8 cellular contexts compared by ENCODE assay signal in genomic region chr15:45167631-45168205, GRCh38. TPM values are rescaled to one million over a fixed set of nuclear protein-coding genes. Genes with fewer than 3 reads are reported as not detected.
A peak's percentile ranks its signal among the peaks of the same experiment; 100 is the strongest.
DNase-seq lines count a peak whose midpoint lies in the region; ATAC-seq, FAIRE-seq and TF ChIP-seq lines count a peak whose summit lies in the region.

No MANE protein-coding gene starts in this region.

- FAIRE-seq in D721Med (lab: Jason Lieb, UNC) = no peak

- intact Hi-C loops in activated naive CD4-positive, alpha-beta T cell treated with anti-CD3 and anti-CD28 coated beads for 36 hours (cut with micrococcal nuclease) = loop anchor here (1.0 to 2.0 kb wide), 4 partner anchors 21 to 235 kb away; a partner anchor contains a TSS

- no peak overlapping the region for H3K27ac ChIP-seq in brain microvascular endothelial cell

- H3K36me3 Mint-ChIP-seq in activated naive CD4-positive, alpha-beta T cell treated with anti-CD3 and anti-CD28 coated beads for 36 hours (ENCODE audit: low read depth) = no peaks in the 10 kb centered on the region
- no peaks in the 10 kb centered on the region for H3K36me3 Mint-ChIP-seq in mesothelial cell of epicardium
- peaks cover 3% of the 10 kb centered on the region for H3K36me3 Mint-ChIP-seq in type B pancreatic cell

- no peaks in the 10 kb centered on the region for H3K36me3 ChIP-seq in brain microvascular endothelial cell (replicated peaks)

- peak overlapping the region; percentile 66 for H3K27ac Mint-ChIP-seq in activated naive CD4-positive, alpha-beta T cell treated with anti-CD3 and anti-CD28 coated beads for 36 hours
- H3K27ac Mint-ChIP-seq in mesothelial cell of epicardium (peak overlapping the region; percentile 91), type B pancreatic cell (peak overlapping the region; percentile 69)

- in situ Hi-C loops in brain microvascular endothelial cell (cut with HindIII; ENCODE audit: low pct_ligation_motif_present, low sequenced_read_pairs) = no loop called here

- H3K27me3 Mint-ChIP-seq in activated naive CD4-positive, alpha-beta T cell treated with anti-CD3 and anti-CD28 coated beads for 36 hours (ENCODE audit: low read depth) = no peaks in the 10 kb centered on the region
- no peaks in the 10 kb centered on the region for H3K27me3 Mint-ChIP-seq in mesothelial cell of epicardium (ENCODE audit: low read depth)
- no peaks in the 10 kb centered on the region for H3K27me3 Mint-ChIP-seq in type B pancreatic cell

- peak overlapping the region; percentile 60 for H3K4me3 ChIP-seq in brain microvascular endothelial cell (ENCODE audit: low read depth, low read length)

- CTCF ChIA-PET in activated naive CD4-positive, alpha-beta T cell treated with anti-CD3 and anti-CD28 coated beads for 36 hours (lab: Charles Lee) = interaction anchor here (0.5 to 5.1 kb wide), 15 partner anchors 9 to 263 kb away, joined by 3 to 32 read pairs (median 4); partner anchors contain the start of gene SHF

- TF ChIP-seq CTCF in brain microvascular endothelial cell (IDR thresholded peaks at IDR 0.05; ENCODE audit: low read depth, low read length, missing control alignments) (no peak), mesothelial cell of epicardium (IDR thresholded peaks at IDR 0.05; ENCODE audit: unreplicated experiment) (no peak), type B pancreatic cell (conservative IDR thresholded peaks at IDR 0.05) (peak; percentile 4), D721Med (IDR thresholded peaks at IDR 0.05; ENCODE audit: insufficient read depth, missing control alignments) (no peak)

- peaks cover 10% of the 10 kb centered on the region for H3K4me1 Mint-ChIP-seq in activated naive CD4-positive, alpha-beta T cell treated with anti-CD3 and anti-CD28 coated beads for 36 hours (ENCODE audit: low read depth)
- H3K4me1 Mint-ChIP-seq in mesothelial cell of epicardium = peaks cover 34% of the 10 kb centered on the region
- peaks cover 10% of the 10 kb centered on the region for H3K4me1 Mint-ChIP-seq in type B pancreatic cell (ENCODE audit: unreplicated experiment)

- DNase-seq in activated naive CD4-positive, alpha-beta T cell treated with anti-CD3 and anti-CD28 coated beads for 36 hours = no peak
- DNase-seq in activated naive CD4-positive, alpha-beta T cell treated with Interleukin-2 at 50 U/mL for 16 hours = no peak
- DNase-seq in brain microvascular endothelial cell (no peak), mesothelial cell of epicardium (ENCODE audit: low spot score in 2 of 2, unreplicated experiment in 2 of 2) (no peak), type B pancreatic cell (ENCODE audit: extremely low spot score, unreplicated experiment) (no peak), GM03348 (ENCODE audit: low spot score) (no peak), D721Med (ENCODE audit: insufficient read length, low spot score) (no peak)

- no peaks in the 10 kb centered on the region for H3K9me3 Mint-ChIP-seq in activated naive CD4-positive, alpha-beta T cell treated with anti-CD3 and anti-CD28 coated beads for 36 hours
- H3K9me3 Mint-ChIP-seq in mesothelial cell of epicardium (no peaks in the 10 kb centered on the region), type B pancreatic cell (no peaks in the 10 kb centered on the region)

- H3K27me3 ChIP-seq in brain microvascular endothelial cell (replicated peaks) = no peaks in the 10 kb centered on the region

- no peak for ATAC-seq in GM18868 (IDR thresholded peaks at IDR 0.05; ENCODE audit: unreplicated experiment)

- H3K4me3 Mint-ChIP-seq in activated naive CD4-positive, alpha-beta T cell treated with anti-CD3 and anti-CD28 coated beads for 36 hours = peak overlapping the region; percentile 69
- H3K4me3 Mint-ChIP-seq in mesothelial cell of epicardium (peak overlapping the region; percentile 58), type B pancreatic cell (peak overlapping the region; percentile 74)

RNA-seq across cellular contexts. Expression of gene SHF, which starts 20.0 kb away (rescaled TPM):
- 1 to 10 TPM; 2.3 to 3.3 TPM for total RNA-seq in activated naive CD4-positive, alpha-beta T cell treated with anti-CD3 and anti-CD28 coated beads for 36 hours
- 31.1 to 34.6 TPM (median 31.8 TPM) in 3 replicates for total RNA-seq in mesothelial cell of epicardium
- total RNA-seq in type B pancreatic cell (ENCODE audit: low replicate concordance) = 10.9 and 29.0 TPM in 2 replicates

RNA-seq across cellular contexts. Expression of gene DUOX1, which starts 37.9 kb away (rescaled TPM):
- under 1 TPM; 0.17 TPM for total RNA-seq in activated naive CD4-positive, alpha-beta T cell treated with anti-CD3 and anti-CD28 coated beads for 36 hours
- total RNA-seq in mesothelial cell of epicardium (6.8 to 7.9 TPM (median 7.2 TPM) in 3 replicates), type B pancreatic cell (ENCODE audit: low replicate concordance) (5.5 and 11.1 TPM in 2 replicates)

RNA-seq across cellular contexts. Expression of gene DUOXA1, which starts 38.0 kb away (rescaled TPM):
- total RNA-seq in activated naive CD4-positive, alpha-beta T cell treated with anti-CD3 and anti-CD28 coated beads for 36 hours = not detected
- total RNA-seq in mesothelial cell of epicardium = 5.8 to 7.5 TPM (median 6.6 TPM) in 3 replicates
- 3.2 and 9.4 TPM in 2 replicates for total RNA-seq in type B pancreatic cell (ENCODE audit: low replicate concordance)

RNA-seq across cellular contexts. Expression of gene DUOXA2, which starts 53.6 kb away (rescaled TPM):
- not detected for total RNA-seq in activated naive CD4-positive, alpha-beta T cell treated with anti-CD3 and anti-CD28 coated beads for 36 hours
- total RNA-seq in mesothelial cell of epicardium (not detected in 3 replicates), type B pancreatic cell (ENCODE audit: low replicate concordance) (0.17 and 0.52 TPM in 2 replicates)

RNA-seq across cellular contexts. Expression of gene DUOX2, which starts 53.7 kb away (rescaled TPM):
- not detected for total RNA-seq in activated naive CD4-positive, alpha-beta T cell treated with anti-CD3 and anti-CD28 coated beads for 36 hours
- total RNA-seq in mesothelial cell of epicardium (1.5 to 2.3 TPM (median 1.6 TPM) in 3 replicates), type B pancreatic cell (ENCODE audit: low replicate concordance) (3.1 TPM in 2 replicates)
